ENCODE assay signal across 7 cellular contexts in genomic region chr3:143977326-143978262, GRCh38. TPM values are rescaled to one million over a fixed set of nuclear protein-coding genes. Genes with fewer than 3 reads are reported as not detected.
DNase-seq lines count a peak whose midpoint lies in the region; ATAC-seq lines count a peak whose summit lies in the region.

No MANE protein-coding gene starts in this region.

- H3K4me3 Mint-ChIP-seq in activated T-helper 1 cell treated with anti-CD3 and anti-CD28 coated beads, Interleukin-12 subunit alpha, Interleukin-12 subunit beta, Interleukin-2, Interleukin-4 antibody, amounts not matched to agents 30 ng/mL and 10 ng/mL and 1 ng/mL, durations not matched to agents 14 hours and 24 hours and 36 hours = no peak overlapping the region

- DNase-seq in RPMI8226 (peak; percentile 44), kidney glomerular epithelial cell (lab: John Stamatoyannopoulos, UW) (peak; percentile 35), cerebellar nuclear complex (lab: John Stamatoyannopoulos, UW) (no peak)
- DNase-seq in activated T-helper 1 cell treated with anti-CD3 and anti-CD28 coated beads, Interleukin-12 subunit alpha, Interleukin-12 subunit beta, Interleukin-2, Interleukin-4 antibody, amounts not matched to agents 30 ng/mL and 10 ng/mL and 1 ng/mL, durations not matched to agents 14 hours and 24 hours and 36 hours (ENCODE audit: low spot score) = no peak
- no peak for DNase-seq in NK-92 treated with Interleukin-12 subunit alpha and Interleukin-12 subunit beta, amount 100 ng/mL, for 24 hours (lab: John Stamatoyannopoulos, UW)

- H3K27ac Mint-ChIP-seq in activated T-helper 1 cell treated with anti-CD3 and anti-CD28 coated beads, Interleukin-12 subunit alpha, Interleukin-12 subunit beta, Interleukin-2, Interleukin-4 antibody, amounts not matched to agents 30 ng/mL and 10 ng/mL and 1 ng/mL, durations not matched to agents 14 hours and 24 hours and 36 hours = no peak overlapping the region

- peaks cover 42% of the 10 kb centered on the region for H3K4me1 Mint-ChIP-seq in activated T-helper 1 cell treated with anti-CD3 and anti-CD28 coated beads, Interleukin-12 subunit alpha, Interleukin-12 subunit beta, Interleukin-2, Interleukin-4 antibody, amounts not matched to agents 30 ng/mL and 10 ng/mL and 1 ng/mL, durations not matched to agents 14 hours and 24 hours and 36 hours (ENCODE audit: low read depth)

- ATAC-seq in GM18870 (IDR thresholded peaks at IDR 0.05; ENCODE audit: unreplicated experiment) (peak; percentile 59), HG02870 (IDR thresholded peaks at IDR 0.05; ENCODE audit: unreplicated experiment) (peak; percentile 47)

- H3K9me3 Mint-ChIP-seq in activated T-helper 1 cell treated with anti-CD3 and anti-CD28 coated beads, Interleukin-12 subunit alpha, Interleukin-12 subunit beta, Interleukin-2, Interleukin-4 antibody, amounts not matched to agents 30 ng/mL and 10 ng/mL and 1 ng/mL, durations not matched to agents 14 hours and 24 hours and 36 hours = peaks cover 6% of the 10 kb centered on the region

- peaks cover 11% of the 10 kb centered on the region for H3K36me3 Mint-ChIP-seq in activated T-helper 1 cell treated with anti-CD3 and anti-CD28 coated beads, Interleukin-12 subunit alpha, Interleukin-12 subunit beta, Interleukin-2, Interleukin-4 antibody, amounts not matched to agents 30 ng/mL and 10 ng/mL and 1 ng/mL, durations not matched to agents 14 hours and 24 hours and 36 hours (ENCODE audit: low read depth)

- intact Hi-C loops in activated T-helper 1 cell treated with anti-CD3 and anti-CD28 coated beads, Interleukin-12 subunit alpha, Interleukin-12 subunit beta, Interleukin-2, Interleukin-4 antibody, amounts not matched to agents 30 ng/mL and 10 ng/mL and 1 ng/mL, durations not matched to agents 14 hours and 24 hours and 36 hours (cut with micrococcal nuclease) = no loop called here

- H3K27me3 Mint-ChIP-seq in activated T-helper 1 cell treated with anti-CD3 and anti-CD28 coated beads, Interleukin-12 subunit alpha, Interleukin-12 subunit beta, Interleukin-2, Interleukin-4 antibody, amounts not matched to agents 30 ng/mL and 10 ng/mL and 1 ng/mL, durations not matched to agents 14 hours and 24 hours and 36 hours (ENCODE audit: insufficient read depth) = no peaks in the 10 kb centered on the region

RNA-seq across cellular contexts. Expression of gene DIPK2A, which starts 6.0 kb away (rescaled TPM):
- 16.9 and 17.7 TPM in 2 replicates for total RNA-seq in activated T-helper 1 cell treated with anti-CD3 and anti-CD28 coated beads, Interleukin-12 subunit alpha, Interleukin-12 subunit beta, Interleukin-2, Interleukin-4 antibody, amounts not matched to agents 30 ng/mL and 10 ng/mL and 1 ng/mL, durations not matched to agents 14 hours and 24 hours and 36 hours

Comparison
In these comparisons a context has a peak if more than half of its experiments do, and no peak if none do; other contexts are left out.
1. DNase-seq: peak in RPMI8226 (single experiment) and kidney glomerular epithelial cell (single experiment); none in cerebellar nuclear complex (0 of 2), activated T-helper 1 cell treated with anti-CD3 and anti-CD28 coated beads, Interleukin-12 subunit alpha, Interleukin-12 subunit beta, Interleukin-2, Interleukin-4 antibody, amounts not matched to agents 30 ng/mL and 10 ng/mL and 1 ng/mL, durations not matched to agents 14 hours and 24 hours and 36 hours (single experiment) and NK-92 treated with Interleukin-12 subunit alpha and Interleukin-12 subunit beta, amount 100 ng/mL, for 24 hours (single experiment).